Comparison of ENCODE assay signal across 8 cellular contexts in genomic region chr1:111139956-111140679, GRCh38. TPM values are rescaled to one million over a fixed set of nuclear protein-coding genes. Genes with fewer than 3 reads are reported as not detected.
DNase-seq lines count a peak whose midpoint lies in the region; ATAC-seq and TF ChIP-seq lines count a peak whose summit lies in the region.

TSS of gene CEPT1 (plus strand) at chr1:111140223. CDS start at chr1:111147715, 7,492 bp downstream.
TSS of gene DRAM2 (minus strand) at chr1:111140093. CDS start at chr1:111131554, 8,539 bp downstream.

- peak within 1 kb of the TSS; percentile 97 to 99 (median 99) for H3K27ac Mint-ChIP-seq in IgD-negative memory B cell

- peak; percentile 64 for ATAC-seq in GM21576 (IDR thresholded peaks at IDR 0.05; ENCODE audit: unreplicated experiment)

- H3K9me3 Mint-ChIP-seq in IgD-negative memory B cell: no peaks in the 10 kb centered on the region

- DNase-seq in DMS114 treated with DMSO at 0.1 percent for 48 hours (lab: John Stamatoyannopoulos, UW; ENCODE audit: unreplicated experiment) (peak; percentile 88), OCI-M1 (lab: John Stamatoyannopoulos, UW) (peak; percentile 96), activated T-cell treated with anti-CD3 and anti-CD28 coated beads for 48 hours (ENCODE audit: low read depth) (peak; percentile 91), erythroblast (lab: John Stamatoyannopoulos, UW) (peak; percentile 97), mucosa of gallbladder (ENCODE audit: low spot score) (peak; percentile 99)
- peak; percentile 88 for DNase-seq in stimulated activated CD8-positive, alpha-beta memory T cell treated with anti-CD3 and anti-CD28 coated beads, Interleukin-4, amount 100 ng/mL, for 24 hours (ENCODE audit: low read depth)

- H3K4me3 Mint-ChIP-seq in IgD-negative memory B cell: peak within 1 kb of the TSS; percentile 96 to 100 (median 98)

- peaks cover 39 to 61% (median 45%) of the 10 kb centered on the region in 3 donors for H3K4me1 Mint-ChIP-seq in IgD-negative memory B cell

- TF ChIP-seq POLR2A in erythroblast (IDR thresholded peaks at IDR 0.05; ENCODE audit: low read length): peak; percentile 88

- no peaks in the 10 kb centered on the region for H3K27me3 Mint-ChIP-seq in IgD-negative memory B cell

- peaks cover 3% of the 10 kb centered on the region for H3K36me3 Mint-ChIP-seq in IgD-negative memory B cell

RNA-seq across cellular contexts. Expression of gene CEPT1, which starts in this region (rescaled TPM):
- 47.4 TPM for polyA plus RNA-seq in IgD-negative memory B cell
- total RNA-seq in mucosa of gallbladder: 34.9 TPM

RNA-seq across cellular contexts. Expression of gene DRAM2, which starts in this region (rescaled TPM):
- polyA plus RNA-seq in IgD-negative memory B cell: 268 TPM
- 58.0 TPM for total RNA-seq in mucosa of gallbladder

Comparison
In these comparisons a context has a peak if more than half of its experiments do, and no peak if none do; other contexts are left out.
1. Peak in every context shown above with its lines: DNase-seq and ATAC-seq.